ENCODE assay signal across 26 cellular contexts in the genomic region with DNA sequence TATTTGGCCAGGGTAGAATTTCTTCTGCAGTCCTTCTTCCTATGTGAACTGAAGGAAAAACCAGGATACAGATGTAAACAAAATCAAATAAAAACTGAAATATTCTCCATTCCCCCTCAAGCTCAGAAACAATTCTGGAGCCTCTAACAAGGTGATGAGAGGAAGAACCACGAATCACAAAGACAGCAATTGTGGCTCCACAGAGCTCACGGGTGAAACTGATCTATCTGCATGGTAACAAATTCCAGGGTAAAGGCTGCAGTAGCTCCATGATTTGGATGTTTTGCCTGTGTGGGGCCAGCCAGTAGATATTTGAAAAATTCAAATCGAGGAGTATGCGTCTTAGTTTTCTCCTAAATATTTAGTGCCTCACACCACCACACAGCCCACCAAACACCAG. TPM values are rescaled to one million over a fixed set of nuclear protein-coding genes. Genes with fewer than 3 reads are reported as not detected.
"Had no signal": no experiment of that assay in that cellular context is flagged by ENCODE, and none has a peak within 500 bp of the region (broad histone marks: within the 10 kb centered on the region; RNA-seq: fewer than 3 reads in every experiment).

No MANE protein-coding gene starts in this region.

- H3K4me1 ChIP-seq: esophagus squamous epithelium, gastrocnemius medialis, heart right ventricle, left lung, lower lobe of right lung had no signal

- H3K4me3 ChIP-seq: coronary artery, esophagus squamous epithelium, gastrocnemius medialis, heart right ventricle, hepatocyte, left lung, lower lobe of right lung, mucosa of descending colon had no signal

- H3K27ac ChIP-seq: coronary artery, epithelial cell of prostate, esophagus squamous epithelium, gastrocnemius medialis, heart right ventricle, hepatocyte, left lung, lower lobe of right lung had no signal

- H3K9me3 ChIP-seq: esophagus squamous epithelium, gastrocnemius medialis, heart right ventricle, left lung, lower lobe of right lung, mucosa of descending colon had no signal

- DNase-seq: dermis blood vessel endothelial cell; effector CD8-positive, alpha-beta T cell; effector memory CD8-positive, alpha-beta T cell; endodermal cell; erythroblast; esophagus squamous epithelium; foreskin fibroblast; foreskin melanocyte; gastrocnemius medialis; glutamatergic neuron; heart right ventricle; hypothalamus; immature natural killer cell; left cardiac atrium; left lung; left ventricle myocardium superior; lower lobe of right lung; mesenchymal stem cell; mucosa of descending colon; naive B cell had no signal

- H3K36me3 ChIP-seq: esophagus squamous epithelium, gastrocnemius medialis, heart right ventricle, left lung, lower lobe of right lung had no signal

- H2AFZ ChIP-seq: hepatocyte had no signal

- ATAC-seq: effector memory CD8-positive, alpha-beta T cell; esophagus mucosa; gastrocnemius medialis; heart right ventricle; left cardiac atrium; left lung; left ventricle myocardium superior; lower lobe of right lung; mucosa of descending colon had no signal

- H3K27me3 ChIP-seq: gastrocnemius medialis had no signal

- H3K4me2 ChIP-seq: hepatocyte had no signal

RNA-seq across cellular contexts. Expression of a gene that starts 10.6 kb away (rescaled TPM):
- total RNA-seq: dermis blood vessel endothelial cell, gastrocnemius medialis, lung microvascular endothelial cell had no signal
- polyA plus RNA-seq: immature natural killer cell, keratinocyte had no signal
